ENCODE assay signal across 23 cellular contexts in the genomic region with DNA sequence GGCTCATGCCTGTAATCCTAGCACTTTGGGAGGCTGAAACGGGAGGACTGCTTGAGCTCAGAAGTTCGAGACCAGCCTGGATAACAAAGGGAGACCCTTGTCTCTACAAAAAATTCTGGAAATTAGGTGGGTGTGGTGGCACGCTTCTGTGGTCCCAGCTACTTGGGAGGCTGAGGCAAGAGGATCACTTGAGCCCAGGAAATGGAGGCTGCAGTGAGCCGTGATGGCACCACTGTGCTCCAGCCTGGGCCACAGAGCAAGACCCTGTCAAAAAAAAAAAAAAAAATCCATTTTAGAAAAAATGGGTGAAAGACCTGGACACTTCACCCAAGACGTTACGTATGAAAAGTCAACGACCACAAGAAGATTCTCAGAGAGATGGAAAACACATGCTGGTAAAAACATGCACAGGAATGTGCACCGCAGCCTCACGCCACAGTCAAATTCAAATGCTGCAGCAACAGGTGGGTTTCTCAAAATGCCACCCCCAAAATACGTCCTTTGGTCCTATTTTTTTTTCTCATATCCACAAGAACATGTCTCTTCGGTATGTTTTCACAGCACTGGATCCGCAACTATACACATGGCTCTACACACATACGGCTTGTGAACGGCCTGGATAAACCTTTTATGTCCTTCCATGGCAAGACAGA. TPM values are rescaled to one million over a fixed set of nuclear protein-coding genes. Genes with fewer than 3 reads are reported as not detected.
DNase-seq lines count a peak whose midpoint lies in the region; ATAC-seq, FAIRE-seq and TF ChIP-seq lines count a peak whose summit lies in the region.
"Had no signal": no experiment of that assay in that cellular context is flagged by ENCODE, and none has a peak within 500 bp of the region (broad histone marks: within the 10 kb centered on the region; RNA-seq: fewer than 3 reads in every experiment).

No MANE protein-coding gene starts in this region.

- peaks cover 29% of the 10 kb centered on the region for H3K79me2 ChIP-seq in HepG2 (ENCODE audit: insufficient read depth, low read length)
- peaks cover 76% of the 10 kb centered on the region for H3K79me2 ChIP-seq in smooth muscle cell (ENCODE audit: low read depth)

- H3K36me3 ChIP-seq in HepG2 (replicated peaks in 1 of 2; ENCODE audit: control insufficient read depth in 1 of 2, insufficient read depth in 2 of 2, low read length in 2 of 2), result peaks cover 53 to 82% of the 10 kb centered on the region in 2 experiments
- peaks cover 19 to 76% (median 32%) of the 10 kb centered on the region in 4 donors for H3K36me3 ChIP-seq in right lobe of liver
- peaks cover 19% of the 10 kb centered on the region for H3K36me3 ChIP-seq in smooth muscle cell (ENCODE audit: low read depth)

- no TSS peak for BruUV-seq in HepG2 (replicated peaks; lab: Mats Ljungman, UMichigan)

- POLR2A ChIA-PET in HepG2 (lab: Yijun Ruan, JAX), result interaction anchor here (0.6 to 2.3 kb wide), 2 partner anchors 15 to 43 kb away, joined by 3 to 7 read pairs; no protein-coding TSS in a partner anchor

- H4K20me1 ChIP-seq in HepG2 (ENCODE audit: insufficient read depth, low read length), result peaks cover 28% of the 10 kb centered on the region
- H4K20me1 ChIP-seq in smooth muscle cell (ENCODE audit: low read depth), result peaks cover 90% of the 10 kb centered on the region

- no peak for ATAC-seq in HepG2
- no peak for ATAC-seq in right lobe of liver
- no peak for ATAC-seq in T-helper 17 cell
- ATAC-seq in GM19023 (IDR thresholded peaks at IDR 0.05; ENCODE audit: unreplicated experiment), result no peak
- no peak for ATAC-seq in stimulated activated naive CD8-positive, alpha-beta T cell treated with anti-CD3 and anti-CD28 coated beads, Interleukin-15, amount 100 ng/mL, for 72 hours
- ATAC-seq: left colon; stimulated activated naive B cell treated with anti-CD40 and anti-IgM and Interleukin-4, amounts not matched to agents 10 μg/mL and 1 μg/mL and 100 μg/mL, for 72 hours had no signal

- intact Hi-C loops in HepG2 (cut with micrococcal nuclease; ENCODE audit: unreplicated experiment), result loop anchor here (5.0 kb wide), 1 partner anchor 41 kb away; no protein-coding TSS in a partner anchor
- intact Hi-C loops in right lobe of liver (cut with DNase I), result no loop called here

- in situ Hi-C loops in HepG2 (cut with HindIII; ENCODE audit: extremely low pct_ligation_motif_present, low pct_unique_long_range_greater_than_20kb), result no loop called here

- peaks cover 0 to 1% (median 0%) of the 10 kb centered on the region in 6 donors for H3K9me3 Mint-ChIP-seq in immature natural killer cell
- peaks cover 6 to 7% of the 10 kb centered on the region in 2 donors for H3K9me3 Mint-ChIP-seq in stimulated activated naive CD8-positive, alpha-beta T cell treated with anti-CD3 and anti-CD28 coated beads, Interleukin-15, amount 100 ng/mL, for 72 hours
- H3K9me3 Mint-ChIP-seq: dendritic cell treated with granulocyte-macrophage colony-stimulating factor and Interleukin-4, amounts not matched to agents 40 ng/mL and 50 ng/mL, for 4 days; stimulated activated naive B cell treated with anti-CD40 and anti-IgM and Interleukin-4, amounts not matched to agents 10 μg/mL and 1 μg/mL and 100 μg/mL, for 72 hours had no signal

- TF ChIP-seq CTCF in HepG2 (CRISPR knock-in tag; IDR thresholded peaks at IDR 0.05) (no peak), right lobe of liver (IDR thresholded peaks at IDR 0.05) (no peak), smooth muscle cell (IDR thresholded peaks at IDR 0.05; ENCODE audit: borderline replicate concordance, insufficient read depth, poor library complexity, severe bottlenecking) (no peak)

- no peak overlapping the region for H3K27ac ChIP-seq in HepG2 (ENCODE audit: extremely low read length, insufficient read depth, low read length)
- H3K27ac ChIP-seq in right lobe of liver, result no peak overlapping the region
- H3K27ac ChIP-seq in smooth muscle cell (ENCODE audit: low read depth), result no peak overlapping the region
- H3K27ac ChIP-seq: cardiac muscle cell, heart right ventricle, thoracic aorta had no signal

- peaks cover 27% of the 10 kb centered on the region for H3K4me1 Mint-ChIP-seq in T-helper 17 cell
- H3K4me1 Mint-ChIP-seq in immature natural killer cell, result peaks cover 45 to 57% of the 10 kb centered on the region in 2 donors
- H3K4me1 Mint-ChIP-seq in stimulated activated naive CD8-positive, alpha-beta T cell treated with anti-CD3 and anti-CD28 coated beads, Interleukin-15, amount 100 ng/mL, for 72 hours, result peaks cover 31% of the 10 kb centered on the region

- TF ChIP-seq EP300 in HepG2 (IDR thresholded peaks at IDR 0.05; ENCODE audit: low read depth in 2 of 2, low read length in 2 of 2) (no peak), HepG2 (CRISPR knock-in tag; IDR thresholded peaks at IDR 0.05; ENCODE audit: borderline replicate concordance) (no peak)

- H3K9ac ChIP-seq in HepG2 (ENCODE audit: insufficient read depth, low read depth, low read length) (no peak overlapping the region), smooth muscle cell (ENCODE audit: low read depth) (no peak overlapping the region)

- CTCF ChIA-PET in HepG2 (lab: Yijun Ruan, JAX; ENCODE audit: low intra/inter-chr PET ratio, low total read pairs), result no interaction called here

- H3K27me3 ChIP-seq in HepG2 (ENCODE audit: control insufficient read depth in 1 of 2, insufficient read depth in 2 of 2, low read length in 2 of 2), result no peaks in the 10 kb centered on the region
- H3K27me3 ChIP-seq in right lobe of liver, result no peaks in the 10 kb centered on the region
- H3K27me3 ChIP-seq in smooth muscle cell (ENCODE audit: low read depth), result no peaks in the 10 kb centered on the region
- H3K27me3 ChIP-seq: cardiac muscle cell, heart right ventricle had no signal

- no peak for TF ChIP-seq POLR2A in HepG2 (IDR thresholded peaks at IDR 0.05; ENCODE audit: insufficient read depth in 1 of 2, low read depth in 2 of 2, low read length in 2 of 2)
- TF ChIP-seq POLR2A in right lobe of liver (IDR thresholded peaks at IDR 0.05), result no peak

- peaks cover 14% of the 10 kb centered on the region for H3K36me3 Mint-ChIP-seq in T-helper 17 cell (ENCODE audit: low read depth)
- peaks cover 25 to 57% (median 46%) of the 10 kb centered on the region in 3 donors for H3K36me3 Mint-ChIP-seq in immature natural killer cell

- H3K4me3 ChIP-seq in HepG2 (replicated peaks in 1 of 3; ENCODE audit: insufficient read depth in 1 of 3, low read depth in 2 of 3, low read length in 3 of 3), result no peak overlapping the region
- H3K4me3 ChIP-seq in right lobe of liver, result no peak overlapping the region
- no peak overlapping the region for H3K4me3 ChIP-seq in smooth muscle cell
- H3K4me3 ChIP-seq: cardiac muscle cell, heart right ventricle, thoracic aorta had no signal

- H3K9me3 ChIP-seq in HepG2 (ENCODE audit: low read length) (no peaks in the 10 kb centered on the region), right lobe of liver (no peaks in the 10 kb centered on the region), T-helper 17 cell (ENCODE audit: control insufficient read depth, low read length, poor library complexity, severe bottlenecking) (no peaks in the 10 kb centered on the region), smooth muscle cell (replicated peaks; ENCODE audit: low read depth) (no peaks in the 10 kb centered on the region)
- H3K9me3 ChIP-seq: heart right ventricle, thoracic aorta had no signal

- no peak for DNase-seq in HepG2 (ENCODE audit: low spot score)
- DNase-seq in right lobe of liver, result no peak
- DNase-seq in T-helper 17 cell, result no peak
- no peak for DNase-seq in immature natural killer cell
- no peak for DNase-seq in NCI-H446 treated with DMSO at 0.1 percent for 48 hours (lab: John Stamatoyannopoulos, UW)
- DNase-seq in smooth muscle cell (lab: John Stamatoyannopoulos, UW; ENCODE audit: unreplicated experiment), result no peak
- DNase-seq in stimulated activated naive CD8-positive, alpha-beta T cell treated with anti-CD3 and anti-CD28 coated beads, Interleukin-15, amount 100 ng/mL, for 72 hours, result no peak
- DNase-seq: activated effector memory CD4-positive, alpha-beta T cell treated with Interleukin-2 at 50 U/mL for 16 hours; DMS53; GDM1; heart right ventricle; Karpas-422; left colon; NCI-H1694; NCI-H2171 treated with DMSO at 0.1 percent for 48 hours; NCI-H526 treated with DMSO at 0.1 percent for 48 hours; stimulated activated naive B cell treated with anti-CD40 and anti-IgM and Interleukin-4, amounts not matched to agents 10 μg/mL and 1 μg/mL and 100 μg/mL, for 72 hours; SW 1271 had no signal

- TF ChIP-seq RAD21 in HepG2 (CRISPR knock-in tag; IDR thresholded peaks at IDR 0.05), result no peak

- H3K4me1 ChIP-seq in HepG2 (ENCODE audit: insufficient read depth, low read length), result no peaks in the 10 kb centered on the region
- no peaks in the 10 kb centered on the region for H3K4me1 ChIP-seq in right lobe of liver
- no peaks in the 10 kb centered on the region for H3K4me1 ChIP-seq in smooth muscle cell (ENCODE audit: low read depth)

- no peak overlapping the region for H3K4me3 Mint-ChIP-seq in T-helper 17 cell
- peak overlapping the region in 4 of 5 donors; percentile 13 to 50 (median 38) for H3K4me3 Mint-ChIP-seq in immature natural killer cell
- no peak overlapping the region for H3K4me3 Mint-ChIP-seq in stimulated activated naive CD8-positive, alpha-beta T cell treated with anti-CD3 and anti-CD28 coated beads, Interleukin-15, amount 100 ng/mL, for 72 hours
- H3K4me3 Mint-ChIP-seq: CD14-positive monocyte; dendritic cell treated with granulocyte-macrophage colony-stimulating factor and Interleukin-4, amounts not matched to agents 40 ng/mL and 50 ng/mL, for 4 days; stimulated activated naive B cell treated with anti-CD40 and anti-IgM and Interleukin-4, amounts not matched to agents 10 μg/mL and 1 μg/mL and 100 μg/mL, for 72 hours had no signal

- no peak for FAIRE-seq in HepG2 (lab: Jason Lieb, UNC)

- no peak overlapping the region for H3K4me2 ChIP-seq in HepG2 (ENCODE audit: low read depth, low read length)
- H3K4me2 ChIP-seq in smooth muscle cell, result no peak overlapping the region

- peaks cover 52% of the 10 kb centered on the region for H3F3A ChIP-seq in smooth muscle cell (ENCODE audit: low read depth)

- peak overlapping the region; percentile 88 for H3K27ac Mint-ChIP-seq in T-helper 17 cell
- H3K27ac Mint-ChIP-seq in immature natural killer cell, result peak overlapping the region; percentile 92 to 100 (median 100)
- H3K27ac Mint-ChIP-seq in stimulated activated naive CD8-positive, alpha-beta T cell treated with anti-CD3 and anti-CD28 coated beads, Interleukin-15, amount 100 ng/mL, for 72 hours, result peak overlapping the region in 1 of 2 donors; percentile 67
- H3K27ac Mint-ChIP-seq: dendritic cell treated with granulocyte-macrophage colony-stimulating factor and Interleukin-4, amounts not matched to agents 40 ng/mL and 50 ng/mL, for 4 days; stimulated activated naive B cell treated with anti-CD40 and anti-IgM and Interleukin-4, amounts not matched to agents 10 μg/mL and 1 μg/mL and 100 μg/mL, for 72 hours had no signal

- WGBS in HepG2 (ENCODE audit: low lambda C conversion rate), result 99% methylated on average over 14 of the region's 14 CpGs
- 79% methylated on average over 7 of the region's 14 CpGs for WGBS in right lobe of liver (ENCODE audit: insufficient coverage, low coverage, low lambda C conversion rate, missing lambda C conversion rate)
- 98% methylated on average over 14 of the region's 14 CpGs for whole genome bisulfite sequencing in smooth muscle cell (ENCODE audit: low lambda C conversion rate)

- H2AFZ ChIP-seq in HepG2 (ENCODE audit: low read length) (no peak overlapping the region), smooth muscle cell (ENCODE audit: low read depth) (no peak overlapping the region)

- H3K27me3 Mint-ChIP-seq in T-helper 17 cell (no peaks in the 10 kb centered on the region), immature natural killer cell (ENCODE audit: low read depth in 3 of 3) (peaks cover 16 to 41% (median 33%) of the 10 kb centered on the region in 3 donors)
- no peaks in the 10 kb centered on the region for H3K27me3 Mint-ChIP-seq in stimulated activated naive CD8-positive, alpha-beta T cell treated with anti-CD3 and anti-CD28 coated beads, Interleukin-15, amount 100 ng/mL, for 72 hours
- H3K27me3 Mint-ChIP-seq: dendritic cell treated with granulocyte-macrophage colony-stimulating factor and Interleukin-4, amounts not matched to agents 40 ng/mL and 50 ng/mL, for 4 days; stimulated activated naive B cell treated with anti-CD40 and anti-IgM and Interleukin-4, amounts not matched to agents 10 μg/mL and 1 μg/mL and 100 μg/mL, for 72 hours had no signal

RNA-seq across cellular contexts. Expression of a gene that starts 17.1 kb away (rescaled TPM):
- 28.4 and 31.5 TPM in 2 replicates for total RNA-seq in HepG2 (2016; rRNA removed; fragmentation: Illumina TruSeq; extraction: Trizol)
- 19.2 and 20.4 TPM in 2 replicates for total RNA-seq in HepG2 (2016; cell fraction: cytosol; rRNA removed; fragmentation: Illumina TruSeq; extraction: Trizol; ENCODE audit: low read depth)
- total RNA-seq in HepG2 (2016; cell fraction: insoluble cytoplasmic fraction; rRNA removed; fragmentation: Illumina TruSeq; extraction: Trizol), result 23.0 and 34.1 TPM in 2 replicates
- total RNA-seq in HepG2 (2016; cell fraction: membrane; rRNA removed; fragmentation: Illumina TruSeq; extraction: Trizol), result 24.3 and 26.6 TPM in 2 replicates
- 42.8 and 45.6 TPM in 2 replicates for total RNA-seq in HepG2 (2016; cell fraction: nucleus; rRNA removed; fragmentation: Illumina TruSeq; extraction: Trizol)
- polyA plus RNA-seq in HepG2 (2011; rRNA removed), result 128 and 148 TPM in 2 replicates
- 81.5 and 90.2 TPM in 2 replicates for polyA plus RNA-seq in HepG2 (2011; cell fraction: cytosol; rRNA removed)
- 1,010 and 1,066 TPM in 2 replicates for polyA plus RNA-seq in HepG2 (2011; cell fraction: nucleus; rRNA removed)
- polyA plus RNA-seq in HepG2 (2012), result 164 and 234 TPM in 2 replicates
- polyA plus RNA-seq in HepG2 (2016; cell fraction: cytosol; fragmentation: Illumina TruSeq; extraction: Trizol; ENCODE audit: low read depth), result 19.6 and 21.8 TPM in 2 replicates
- polyA plus RNA-seq in HepG2 (2016; cell fraction: insoluble cytoplasmic fraction; fragmentation: Illumina TruSeq; extraction: Trizol; ENCODE audit: low read depth), result 71.8 and 89.7 TPM in 2 replicates
- polyA plus RNA-seq in HepG2 (2016; cell fraction: membrane; fragmentation: Illumina TruSeq; extraction: Trizol; ENCODE audit: low read depth), result 40.8 and 42.7 TPM in 2 replicates
- polyA plus RNA-seq in HepG2 (2016; cell fraction: nucleus; fragmentation: Illumina TruSeq; extraction: Trizol; ENCODE audit: insufficient read depth, low read depth), result 316 and 342 TPM in 2 replicates
- polyA minus RNA-seq in HepG2 (2011; rRNA and poly(A)+ RNA removed; ENCODE audit: low replicate concordance), result 78.0 and 103 TPM in 2 replicates
- 51.7 and 60.9 TPM in 2 replicates for polyA minus RNA-seq in HepG2 (2011; cell fraction: cytosol; rRNA and poly(A)+ RNA removed)
- 117 and 118 TPM in 2 replicates for polyA minus RNA-seq in HepG2 (2011; cell fraction: nucleus; rRNA and poly(A)+ RNA removed)
- 10 to 100 TPM; 32.7 to 73.0 (median 45.9) TPM for total RNA-seq in right lobe of liver
- total RNA-seq in T-helper 17 cell, result 100 to 1,000 TPM; 218 to 273 TPM
- 100 to 1,000 TPM in 1 of 3 donors, 10 to 100 TPM in 2; 48.9 to 130 (median 55.9) TPM for polyA plus RNA-seq in immature natural killer cell
- total RNA-seq in smooth muscle cell, result 51.6 and 75.3 TPM in 2 replicates
- polyA plus RNA-seq in smooth muscle cell, result 135 and 172 TPM in 2 replicates

RNA-seq across cellular contexts. Expression of a gene that starts 27.5 kb away (rescaled TPM):
- total RNA-seq in HepG2 (2016; rRNA removed; fragmentation: Illumina TruSeq; extraction: Trizol) (99.9 and 242 TPM in 2 replicates), right lobe of liver (10 to 100 TPM in 2 of 6 experiments, 1 to 10 TPM in 4; 4.1 to 34.0 (median 7.3) TPM), T-helper 17 cell (10 to 100 TPM; 47.2 to 56.2 TPM), smooth muscle cell (151 and 180 TPM in 2 replicates)
- total RNA-seq in HepG2 (2016; cell fraction: cytosol; rRNA removed; fragmentation: Illumina TruSeq; extraction: Trizol; ENCODE audit: low read depth), result 51.0 and 61.4 TPM in 2 replicates
- 83.6 and 248 TPM in 2 replicates for total RNA-seq in HepG2 (2016; cell fraction: insoluble cytoplasmic fraction; rRNA removed; fragmentation: Illumina TruSeq; extraction: Trizol)
- total RNA-seq in HepG2 (2016; cell fraction: membrane; rRNA removed; fragmentation: Illumina TruSeq; extraction: Trizol), result 88.3 and 97.4 TPM in 2 replicates
- 164 and 200 TPM in 2 replicates for total RNA-seq in HepG2 (2016; cell fraction: nucleus; rRNA removed; fragmentation: Illumina TruSeq; extraction: Trizol)
- polyA plus RNA-seq in HepG2 (2011; rRNA removed) (349 and 598 TPM in 2 replicates), immature natural killer cell (10 to 100 TPM in 1 of 3 donors, 1 to 10 TPM in 2; 5.8 to 12.2 (median 6.8) TPM), smooth muscle cell (83.3 and 96.1 TPM in 2 replicates)
- polyA plus RNA-seq in HepG2 (2011; cell fraction: cytosol; rRNA removed), result 384 and 554 TPM in 2 replicates
- 293 and 327 TPM in 2 replicates for polyA plus RNA-seq in HepG2 (2011; cell fraction: nucleus; rRNA removed)
- 348 and 404 TPM in 2 replicates for polyA plus RNA-seq in HepG2 (2012)
- 38.7 and 40.7 TPM in 2 replicates for polyA plus RNA-seq in HepG2 (2016; cell fraction: cytosol; fragmentation: Illumina TruSeq; extraction: Trizol; ENCODE audit: low read depth)
- polyA plus RNA-seq in HepG2 (2016; cell fraction: insoluble cytoplasmic fraction; fragmentation: Illumina TruSeq; extraction: Trizol; ENCODE audit: low read depth), result 95.9 and 111 TPM in 2 replicates
- 61.0 and 65.9 TPM in 2 replicates for polyA plus RNA-seq in HepG2 (2016; cell fraction: membrane; fragmentation: Illumina TruSeq; extraction: Trizol; ENCODE audit: low read depth)
- polyA plus RNA-seq in HepG2 (2016; cell fraction: nucleus; fragmentation: Illumina TruSeq; extraction: Trizol; ENCODE audit: insufficient read depth, low read depth), result 334 and 368 TPM in 2 replicates
- 181 and 1,731 TPM in 2 replicates for polyA minus RNA-seq in HepG2 (2011; rRNA and poly(A)+ RNA removed; ENCODE audit: low replicate concordance)
- polyA minus RNA-seq in HepG2 (2011; cell fraction: cytosol; rRNA and poly(A)+ RNA removed), result 365 and 408 TPM in 2 replicates
- 137 and 145 TPM in 2 replicates for polyA minus RNA-seq in HepG2 (2011; cell fraction: nucleus; rRNA and poly(A)+ RNA removed)

RNA-seq across cellular contexts. Expression of a gene that starts 43.7 kb away (rescaled TPM):
- total RNA-seq in HepG2 (2016; rRNA removed; fragmentation: Illumina TruSeq; extraction: Trizol) (54.8 and 59.9 TPM in 2 replicates), right lobe of liver (10 to 100 TPM; 10.1 to 37.4 (median 17.2) TPM), T-helper 17 cell (10 to 100 TPM; 79.1 to 89.0 TPM), smooth muscle cell (11.4 and 18.3 TPM in 2 replicates)
- total RNA-seq in HepG2 (2016; cell fraction: cytosol; rRNA removed; fragmentation: Illumina TruSeq; extraction: Trizol; ENCODE audit: low read depth), result 85.1 and 122 TPM in 2 replicates
- 54.5 and 62.8 TPM in 2 replicates for total RNA-seq in HepG2 (2016; cell fraction: insoluble cytoplasmic fraction; rRNA removed; fragmentation: Illumina TruSeq; extraction: Trizol)
- 78.3 and 105 TPM in 2 replicates for total RNA-seq in HepG2 (2016; cell fraction: membrane; rRNA removed; fragmentation: Illumina TruSeq; extraction: Trizol)
- 40.6 and 45.1 TPM in 2 replicates for total RNA-seq in HepG2 (2016; cell fraction: nucleus; rRNA removed; fragmentation: Illumina TruSeq; extraction: Trizol)
- polyA plus RNA-seq in HepG2 (2011; rRNA removed) (59.3 and 69.8 TPM in 2 replicates), immature natural killer cell (10 to 100 TPM; 27.7 to 65.8 (median 28.8) TPM), smooth muscle cell (23.1 and 34.6 TPM in 2 replicates)
- 59.9 and 140 TPM in 2 replicates for polyA plus RNA-seq in HepG2 (2011; cell fraction: cytosol; rRNA removed)
- 103 and 130 TPM in 2 replicates for polyA plus RNA-seq in HepG2 (2011; cell fraction: nucleus; rRNA removed)
- 48.8 and 63.7 TPM in 2 replicates for polyA plus RNA-seq in HepG2 (2012)
- 113 and 149 TPM in 2 replicates for polyA plus RNA-seq in HepG2 (2016; cell fraction: cytosol; fragmentation: Illumina TruSeq; extraction: Trizol; ENCODE audit: low read depth)
- polyA plus RNA-seq in HepG2 (2016; cell fraction: insoluble cytoplasmic fraction; fragmentation: Illumina TruSeq; extraction: Trizol; ENCODE audit: low read depth), result 62.5 and 66.4 TPM in 2 replicates
- polyA plus RNA-seq in HepG2 (2016; cell fraction: membrane; fragmentation: Illumina TruSeq; extraction: Trizol; ENCODE audit: low read depth), result 95.1 and 110 TPM in 2 replicates
- 121 and 124 TPM in 2 replicates for polyA plus RNA-seq in HepG2 (2016; cell fraction: nucleus; fragmentation: Illumina TruSeq; extraction: Trizol; ENCODE audit: insufficient read depth, low read depth)
- 23.1 and 32.6 TPM in 2 replicates for polyA minus RNA-seq in HepG2 (2011; rRNA and poly(A)+ RNA removed; ENCODE audit: low replicate concordance)
- 18.1 and 19.8 TPM in 2 replicates for polyA minus RNA-seq in HepG2 (2011; cell fraction: cytosol; rRNA and poly(A)+ RNA removed)
- polyA minus RNA-seq in HepG2 (2011; cell fraction: nucleus; rRNA and poly(A)+ RNA removed), result 27.6 and 37.2 TPM in 2 replicates

Comparison
In these comparisons a context has a peak if more than half of its experiments do, and no peak if none do; other contexts are left out.
1. H3K4me3 Mint-ChIP-seq: peak in immature natural killer cell (4 of 5); none in T-helper 17 cell (single experiment) and stimulated activated naive CD8-positive, alpha-beta T cell treated with anti-CD3 and anti-CD28 coated beads, Interleukin-15, amount 100 ng/mL, for 72 hours (0 of 2).